ENCODE assay signal across 13 cellular contexts in genomic region chr3:5012398-5012797, GRCh38. TPM values are rescaled to one million over a fixed set of nuclear protein-coding genes. Genes with fewer than 3 reads are reported as not detected.
DNase-seq lines count a peak whose midpoint lies in the region; ATAC-seq and TF ChIP-seq lines count a peak whose summit lies in the region.
"Had no signal": no experiment of that assay in that cellular context is flagged by ENCODE, and none has a peak within 500 bp of the region (broad histone marks: within the 10 kb centered on the region; RNA-seq: fewer than 3 reads in every experiment).

No MANE protein-coding gene starts in this region.

- no peaks in the 10 kb centered on the region for H3K36me3 ChIP-seq in OCI-LY3 (replicated peaks; ENCODE audit: low read depth, low read length)
- no peaks in the 10 kb centered on the region for H3K36me3 ChIP-seq in colonic mucosa
- H3K36me3 ChIP-seq in osteoblast (ENCODE audit: insufficient read depth, low read length): no peaks in the 10 kb centered on the region
- H3K36me3 ChIP-seq: uterus had no signal

- intact Hi-C loops in colonic mucosa (cut with DNase I): no loop called here

- H3K27ac Mint-ChIP-seq in stimulated activated memory B cell treated with anti-CD40 and anti-IgM and Interleukin-4, amounts not matched to agents 10 μg/mL and 1 μg/mL and 100 μg/mL, for 72 hours: peak overlapping the region; percentile 90
- H3K27ac Mint-ChIP-seq: nephron progenitor cell had no signal

- H3K4me1 ChIP-seq in OCI-LY3 (ENCODE audit: low read length): peaks cover 75% of the 10 kb centered on the region
- peaks cover 7% of the 10 kb centered on the region for H3K4me1 ChIP-seq in colonic mucosa
- H3K4me1 ChIP-seq in osteoblast (ENCODE audit: insufficient read depth, low read length): peaks cover 36% of the 10 kb centered on the region
- H3K4me1 ChIP-seq: uterus had no signal

- peaks cover 42% of the 10 kb centered on the region for H3K27me3 ChIP-seq in OCI-LY3 (ENCODE audit: low read depth, low read length)
- no peaks in the 10 kb centered on the region for H3K27me3 ChIP-seq in colonic mucosa
- H3K27me3 ChIP-seq in osteoblast (ENCODE audit: insufficient read depth, low read length): no peaks in the 10 kb centered on the region
- H3K27me3 ChIP-seq: uterus had no signal

- H3K36me3 Mint-ChIP-seq in activated T-cell treated with anti-CD3 and anti-CD28 coated beads, Interleukin-2, amount 50 U/mL, for 4 hours (ENCODE audit: insufficient read depth): no peaks in the 10 kb centered on the region
- no peaks in the 10 kb centered on the region for H3K36me3 Mint-ChIP-seq in stimulated activated memory B cell treated with anti-CD40 and anti-IgM and Interleukin-4, amounts not matched to agents 10 μg/mL and 1 μg/mL and 100 μg/mL, for 72 hours

- ATAC-seq in activated T-cell treated with anti-CD3 and anti-CD28 coated beads, Interleukin-2, amount 50 U/mL, for 4 hours: no peak
- no peak for ATAC-seq in stimulated activated memory B cell treated with anti-CD40 and anti-IgM and Interleukin-4, amounts not matched to agents 10 μg/mL and 1 μg/mL and 100 μg/mL, for 72 hours

- H3K4me3 Mint-ChIP-seq in activated T-cell treated with anti-CD3 and anti-CD28 coated beads, Interleukin-2, amount 50 U/mL, for 4 hours: peak overlapping the region; percentile 14
- peak overlapping the region; percentile 13 for H3K4me3 Mint-ChIP-seq in stimulated activated memory B cell treated with anti-CD40 and anti-IgM and Interleukin-4, amounts not matched to agents 10 μg/mL and 1 μg/mL and 100 μg/mL, for 72 hours
- H3K4me3 Mint-ChIP-seq: nephron progenitor cell had no signal

- H3K79me2 ChIP-seq in OCI-LY3 (ENCODE audit: low read length) (no peaks in the 10 kb centered on the region), osteoblast (ENCODE audit: insufficient read depth, low read length) (no peaks in the 10 kb centered on the region)

- H4K20me1 ChIP-seq in OCI-LY3 (ENCODE audit: insufficient read depth, low read length): no peaks in the 10 kb centered on the region
- H4K20me1 ChIP-seq in osteoblast (ENCODE audit: insufficient read depth, low read length): no peaks in the 10 kb centered on the region

- H3K4me2 ChIP-seq in OCI-LY3 (ENCODE audit: low read length) (peak overlapping the region; percentile 86), osteoblast (ENCODE audit: insufficient read depth, low read length) (no peak overlapping the region)

- H3K9me3 Mint-ChIP-seq in activated T-cell treated with anti-CD3 and anti-CD28 coated beads, Interleukin-2, amount 50 U/mL, for 4 hours: no peaks in the 10 kb centered on the region
- peaks cover 3% of the 10 kb centered on the region for H3K9me3 Mint-ChIP-seq in stimulated activated memory B cell treated with anti-CD40 and anti-IgM and Interleukin-4, amounts not matched to agents 10 μg/mL and 1 μg/mL and 100 μg/mL, for 72 hours
- H3K9me3 Mint-ChIP-seq: nephron progenitor cell had no signal

- H2AFZ ChIP-seq in OCI-LY3 (ENCODE audit: low read depth, low read length) (no peak overlapping the region), osteoblast (ENCODE audit: low read length) (no peak overlapping the region)

- H3K4me3 ChIP-seq in OCI-LY3 (ENCODE audit: low read length): peak overlapping the region; percentile 16; the same call in 1 of the 2 replicates
- no peak overlapping the region for H3K4me3 ChIP-seq in colonic mucosa
- no peak overlapping the region for H3K4me3 ChIP-seq in osteoblast (ENCODE audit: insufficient read depth, low read length)
- H3K4me3 ChIP-seq: uterus had no signal

- no peak for DNase-seq in activated T-cell treated with anti-CD3 and anti-CD28 coated beads, Interleukin-2, amount 50 U/mL, for 4 hours
- DNase-seq in activated T-cell treated with anti-CD3 and anti-CD28 coated beads, Interleukin-2, amount 50 U/mL, for 48 hours: no peak
- no peak for DNase-seq in colonic mucosa
- no peak for DNase-seq in HUDEP-2 (lab: John Stamatoyannopoulos, UW; ENCODE audit: unreplicated experiment in 76 of 76)
- no peak for DNase-seq in osteoblast (ENCODE audit: insufficient read length, low spot score, missing footprints)
- no peak for DNase-seq in mucosa of gallbladder (ENCODE audit: low spot score)
- DNase-seq: activated gamma-delta T cell treated with Interleukin-2 at 50 U/mL for 16 hours, EL, nephron progenitor cell, RPMI8226, uterus had no signal

- peak overlapping the region; percentile 33; the same call in 1 of the 2 replicates for H3K9ac ChIP-seq in OCI-LY3 (ENCODE audit: low read length)
- H3K9ac ChIP-seq in colonic mucosa (ENCODE audit: low read depth in 2 of 2, low read length in 2 of 2): no peak overlapping the region

- no peaks in the 10 kb centered on the region for H3K9me3 ChIP-seq in OCI-LY3 (ENCODE audit: insufficient read depth, low read length)
- H3K9me3 ChIP-seq in colonic mucosa: no peaks in the 10 kb centered on the region
- H3K9me3 ChIP-seq in osteoblast (ENCODE audit: low read depth, low read length): no peaks in the 10 kb centered on the region
- H3K9me3 ChIP-seq: uterus had no signal

- H3K4me1 Mint-ChIP-seq in activated T-cell treated with anti-CD3 and anti-CD28 coated beads, Interleukin-2, amount 50 U/mL, for 4 hours (ENCODE audit: low read depth): peaks cover 58% of the 10 kb centered on the region
- H3K4me1 Mint-ChIP-seq in stimulated activated memory B cell treated with anti-CD40 and anti-IgM and Interleukin-4, amounts not matched to agents 10 μg/mL and 1 μg/mL and 100 μg/mL, for 72 hours: peaks cover 73% of the 10 kb centered on the region

- TF ChIP-seq CTCF in OCI-LY3 (IDR thresholded peaks at IDR 0.05; ENCODE audit: low read depth, low read length) (no peak), colonic mucosa (IDR thresholded peaks at IDR 0.05) (no peak), osteoblast (IDR thresholded peaks at IDR 0.05; ENCODE audit: extremely low read depth, low read depth, low read length) (no peak)

- H3K27ac ChIP-seq in OCI-LY3 (ENCODE audit: low read length) (peak overlapping the region; percentile 66), colonic mucosa (peak overlapping the region; percentile 60), osteoblast (ENCODE audit: low read depth, low read length) (no peak overlapping the region)
- H3K27ac ChIP-seq: uterus had no signal

- H3K27me3 Mint-ChIP-seq in activated T-cell treated with anti-CD3 and anti-CD28 coated beads, Interleukin-2, amount 50 U/mL, for 4 hours (ENCODE audit: low read depth): no peaks in the 10 kb centered on the region
- no peaks in the 10 kb centered on the region for H3K27me3 Mint-ChIP-seq in stimulated activated memory B cell treated with anti-CD40 and anti-IgM and Interleukin-4, amounts not matched to agents 10 μg/mL and 1 μg/mL and 100 μg/mL, for 72 hours

RNA-seq across cellular contexts. Expression of gene BHLHE40, which starts 33.2 kb away (rescaled TPM):
- 10 to 100 TPM; 61.9 to 90.8 (median 86.6) TPM for total RNA-seq in activated T-cell treated with anti-CD3 and anti-CD28 coated beads, Interleukin-2, amount 50 U/mL, for 4 hours
- 10 to 100 TPM; 25.2 to 66.0 TPM for total RNA-seq in colonic mucosa
- total RNA-seq in osteoblast: 70.2 and 71.9 TPM in 2 replicates
- total RNA-seq in mucosa of gallbladder: 56.5 TPM
